Comparison of ENCODE assay signal across 15 cellular contexts in the genomic region with DNA sequence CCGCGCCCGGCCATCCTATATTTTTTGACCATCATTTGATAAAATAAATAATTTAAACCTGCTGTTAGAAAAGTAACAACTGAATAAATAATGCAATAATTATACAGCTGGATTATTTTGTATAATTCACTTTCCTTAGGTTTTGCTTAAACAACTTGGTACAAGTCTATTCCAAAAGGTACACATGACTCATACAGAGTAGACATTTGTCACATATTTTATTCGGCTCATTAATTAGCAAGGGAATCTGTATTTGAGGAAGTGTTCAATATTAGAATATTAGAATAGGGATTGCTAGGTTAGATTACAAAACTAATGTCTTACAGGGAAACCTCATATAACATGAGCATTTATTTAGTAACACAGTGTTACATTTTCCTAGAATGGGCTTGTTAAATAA. TPM values are rescaled to one million over a fixed set of nuclear protein-coding genes. Genes with fewer than 3 reads are reported as not detected.
A peak's percentile ranks its signal among the peaks of the same experiment; 100 is the strongest.
DNase-seq lines count a peak whose midpoint lies in the region; TF ChIP-seq lines count a peak whose summit lies in the region.
"Had no signal": no experiment of that assay in that cellular context is flagged by ENCODE, and none has a peak within 500 bp of the region (broad histone marks: within the 10 kb centered on the region; RNA-seq: fewer than 3 reads in every experiment).

No MANE protein-coding gene starts in this region.

- H3K27ac ChIP-seq in ACC112 (ENCODE audit: low read depth, low read length) = 0 out of 2 replicates have a peak overlapping the region, but pooled peaks have one; percentile 10
- peak overlapping the region; percentile 44; the same call in 1 of the 2 replicates for H3K27ac ChIP-seq in HL-60 (replicated peaks)
- H3K27ac ChIP-seq in caudate nucleus (ENCODE audit: low read depth, low read length) = peak overlapping the region; percentile 63
- H3K27ac ChIP-seq in neuronal stem cell (replicated peaks; ENCODE audit: low read length) = no peak overlapping the region

- no CpG with 5 or more reads among the region's 4 CpGs for WGBS in neuronal stem cell (ENCODE audit: extremely low coverage in 2 of 2, insufficient read length in 2 of 2, insufficient replicate concordance in 1 of 2), 2 donors

- no peak overlapping the region for H2BK15ac ChIP-seq in neuronal stem cell (ENCODE audit: low read length)

- H2BK5ac ChIP-seq in neuronal stem cell (ENCODE audit: low read length) = no peak overlapping the region

- no peak for DNase-seq in HL-60 (ENCODE audit: low read depth in 1 of 2, low spot score in 1 of 2)
- DNase-seq in caudate nucleus (lab: John Stamatoyannopoulos, UW) = no peak
- no peak for DNase-seq in osteocyte (ENCODE audit: extremely low spot score, unreplicated experiment)
- no peak for DNase-seq in neuronal stem cell (ENCODE audit: low spot score)
- no peak for DNase-seq in activated effector memory CD4-positive, alpha-beta T cell treated with Interleukin-2 at 50 U/mL for 16 hours
- no peak for DNase-seq in AG20443 (ENCODE audit: low spot score)
- DNase-seq: C1 segment of cervical spinal cord, DND-41, IMR-90, Kasumi-1, NCI-H187, NCI-H226, NCI-H524 treated with DMSO at 0.1 percent for 48 hours, SIG-M5 had no signal

- no peaks in the 10 kb centered on the region for H3K9me3 Mint-ChIP-seq in osteocyte (ENCODE audit: unreplicated experiment)

- peak overlapping the region; percentile 69 for H3K27ac Mint-ChIP-seq in osteocyte (ENCODE audit: unreplicated experiment)

- no peaks in the 10 kb centered on the region for H3K9me3 ChIP-seq in neuronal stem cell (replicated peaks in 1 of 2; ENCODE audit: control insufficient read depth in 2 of 2, insufficient read depth in 1 of 2, low read depth in 1 of 2, low read length in 2 of 2)

- H3K79me2 ChIP-seq in ACC112 (ENCODE audit: control insufficient read depth, insufficient read depth, low read length, unreplicated experiment) = peaks cover 73% of the 10 kb centered on the region

- H3K9ac ChIP-seq in neuronal stem cell (ENCODE audit: low read depth, low read length, poor library complexity) = no peak overlapping the region

- H3K23ac ChIP-seq in neuronal stem cell (ENCODE audit: low read depth, low read length, poor library complexity) = no peak overlapping the region

- H3K14ac ChIP-seq in neuronal stem cell (ENCODE audit: low read length) = no peak overlapping the region

- peaks cover 58% of the 10 kb centered on the region for H3K36me3 ChIP-seq in ACC112 (ENCODE audit: insufficient read depth, low read length)
- peaks cover 26 to 98% of the 10 kb centered on the region in 2 donors for H3K36me3 ChIP-seq in neuronal stem cell (replicated peaks in 1 of 2; ENCODE audit: control insufficient read depth in 2 of 2, insufficient read depth in 2 of 2, low read length in 2 of 2)

- H3K27me3 ChIP-seq in ACC112 (ENCODE audit: insufficient read depth, low read length) = no peaks in the 10 kb centered on the region
- H3K27me3 ChIP-seq in HL-60 (ENCODE audit: insufficient read depth, poor library complexity, severe bottlenecking) = no peaks in the 10 kb centered on the region
- H3K27me3 ChIP-seq in neuronal stem cell (ENCODE audit: control insufficient read depth in 3 of 3, insufficient read depth in 3 of 3, low read depth in 1 of 3, low read length in 3 of 3) = no peaks in the 10 kb centered on the region

- no peak overlapping the region for H2AFZ ChIP-seq in ACC112 (ENCODE audit: low read length, unreplicated experiment)
- H2AFZ ChIP-seq in neuronal stem cell (ENCODE audit: low read length) = no peak overlapping the region

- no peaks in the 10 kb centered on the region for H3K27me3 Mint-ChIP-seq in osteocyte (ENCODE audit: unreplicated experiment)

- H2AK5ac ChIP-seq in neuronal stem cell (ENCODE audit: low read depth, low read length) = no peak overlapping the region

- no peak overlapping the region for H3K4ac ChIP-seq in neuronal stem cell (ENCODE audit: low read length)

- TF ChIP-seq CTCF in HL-60 (IDR thresholded peaks at IDR 0.05; ENCODE audit: insufficient read depth, low read length) (no peak), osteocyte (IDR thresholded peaks at IDR 0.05) (no peak)

- no peak overlapping the region for H3K4me3 Mint-ChIP-seq in osteocyte (ENCODE audit: unreplicated experiment)

- peaks cover 2% of the 10 kb centered on the region for H3K79me1 ChIP-seq in neuronal stem cell (ENCODE audit: low read depth, low read length)

- no peak overlapping the region for H3K4me2 ChIP-seq in neuronal stem cell (ENCODE audit: insufficient read depth, low read length, poor library complexity, severe bottlenecking)

- H3K4me1 Mint-ChIP-seq in osteocyte (ENCODE audit: unreplicated experiment) = peaks cover 10% of the 10 kb centered on the region

- H3K4me3 ChIP-seq in ACC112 (ENCODE audit: low read depth, low read length) = no peak overlapping the region
- no peak overlapping the region for H3K4me3 ChIP-seq in HL-60 (replicated peaks; ENCODE audit: insufficient read depth, low read length)
- no peak overlapping the region for H3K4me3 ChIP-seq in neuronal stem cell (ENCODE audit: low read length in 2 of 2)

- no peak overlapping the region for H4K91ac ChIP-seq in neuronal stem cell (ENCODE audit: low read depth, low read length, poor library complexity)

- peaks cover 62% of the 10 kb centered on the region for H3K36me3 Mint-ChIP-seq in osteocyte (ENCODE audit: unreplicated experiment)

- H3K18ac ChIP-seq in neuronal stem cell (ENCODE audit: low read length) = no peak overlapping the region

- H2BK120ac ChIP-seq in neuronal stem cell (ENCODE audit: low read depth, low read length) = no peak overlapping the region

- H2BK12ac ChIP-seq in neuronal stem cell (ENCODE audit: low read length) = no peak overlapping the region

- H3K4me1 ChIP-seq in ACC112 (ENCODE audit: control insufficient read depth, insufficient read depth, low read length, unreplicated experiment) (peaks cover 8% of the 10 kb centered on the region), neuronal stem cell (ENCODE audit: control insufficient read depth in 2 of 2, insufficient read depth in 1 of 2, low read depth in 1 of 2, low read length in 2 of 2) (peaks cover 0 to 6% of the 10 kb centered on the region in 2 donors)

- H4K8ac ChIP-seq in neuronal stem cell (ENCODE audit: low read depth, low read length) = no peak overlapping the region

RNA-seq across cellular contexts. Expression of a gene that starts 48.7 kb away (rescaled TPM):
- 183 and 197 TPM in 2 replicates for total RNA-seq in osteocyte
- polyA plus RNA-seq in neuronal stem cell (2013, experiment 1 of 2) = 80.3 TPM
- polyA plus RNA-seq in neuronal stem cell (2013, experiment 2 of 2) = 78.6 TPM
